Comparison of ENCODE assay signal across 31 cellular contexts in the genomic region with DNA sequence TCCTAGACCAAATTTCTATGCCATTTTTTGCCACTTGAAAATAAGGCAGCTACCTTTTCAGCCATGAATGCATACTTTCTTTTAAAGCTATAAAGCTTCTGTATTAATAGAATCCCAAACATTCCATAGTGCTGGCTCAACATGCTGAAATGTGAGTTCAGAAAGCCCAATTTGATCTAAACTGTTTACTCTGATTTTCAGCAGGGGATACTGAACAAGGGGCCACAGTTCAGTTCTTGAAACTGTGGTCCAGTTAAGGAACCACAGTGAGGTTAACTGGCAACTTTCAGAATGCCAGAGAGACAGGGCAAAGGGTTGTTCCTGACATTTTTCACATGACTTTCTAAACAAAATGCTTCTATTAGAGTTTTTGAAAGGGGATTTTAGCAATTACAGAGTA.
DNase-seq lines count a peak whose midpoint lies in the region; ATAC-seq and TF ChIP-seq lines count a peak whose summit lies in the region.
"Had no signal": no experiment of that assay in that cellular context is flagged by ENCODE, and none has a peak within 500 bp of the region (broad histone marks: within the 10 kb centered on the region; RNA-seq: fewer than 3 reads in every experiment).

No MANE protein-coding gene starts in this region.

- H3K27ac ChIP-seq in GM23338 (ENCODE audit: low read depth) (no peak overlapping the region), SK-N-SH (ENCODE audit: low read depth in 2 of 2, low read length in 1 of 2) (no peak overlapping the region; a peak in 1 of 4 replicates), lower lobe of right lung (no peak overlapping the region)
- H3K27ac ChIP-seq: BLaER1 treated with 17β-estradiol and CSF1 and Interleukin-3, amounts not matched to agents 10 nM and 100 nM; body of pancreas; Peyer's patch; right atrium auricular region; SJCRH30; upper lobe of right lung had no signal

- H3K9ac ChIP-seq in SK-N-SH, result no peak overlapping the region
- H3K9ac ChIP-seq: BLaER1 treated with 17β-estradiol and CSF1 and Interleukin-3, amounts not matched to agents 10 nM and 100 nM had no signal

- H3K4me1 Mint-ChIP-seq in GM23338 (no peaks in the 10 kb centered on the region), osteocyte (ENCODE audit: unreplicated experiment) (peaks cover 26% of the 10 kb centered on the region)
- H3K4me1 Mint-ChIP-seq: activated B cell treated with CpG ODN at 0.5 μM for 24 hours; activated CD8-positive, alpha-beta memory T cell treated with anti-CD3 and anti-CD28 coated beads, Interleukin-2, amount 10 ng/mL, durations not matched to agents 7 days and 5 days; immature natural killer cell had no signal

- H3K27me3 ChIP-seq in GM23338 (ENCODE audit: insufficient read depth) (no peaks in the 10 kb centered on the region), SK-N-SH (ENCODE audit: insufficient read depth) (no peaks in the 10 kb centered on the region), lower lobe of right lung (ENCODE audit: low read depth) (no peaks in the 10 kb centered on the region)
- H3K27me3 ChIP-seq: BLaER1 treated with 17β-estradiol and CSF1 and Interleukin-3, amounts not matched to agents 10 nM and 100 nM; body of pancreas; Peyer's patch; right atrium auricular region; SJCRH30; upper lobe of right lung had no signal

- POLR2A ChIA-PET in SK-N-SH (lab: Yijun Ruan, JAX), result no interaction called here

- CTCF ChIA-PET in SK-N-SH (lab: Yijun Ruan, JAX), result no interaction called here

- intact Hi-C loops in lower lobe of right lung (cut with DNase I), result no loop called here

- no peak for DNase-seq in GM23338 (ENCODE audit: low spot score)
- DNase-seq in SK-N-SH, result no peak
- peak; percentile 20 for DNase-seq in epidermal melanocyte (ENCODE audit: insufficient read length, low spot score)
- no peak for DNase-seq in osteocyte (ENCODE audit: extremely low spot score, unreplicated experiment)
- no peak for DNase-seq in lower lobe of right lung
- DNase-seq in GOT3 (lab: John Stamatoyannopoulos, UW), result no peak
- no peak for DNase-seq in DMS79 (lab: John Stamatoyannopoulos, UW)
- DNase-seq: activated B cell treated with CpG ODN at 0.5 μM for 24 hours; activated CD4-positive, alpha-beta T cell treated with anti-CD3 and anti-CD28 coated beads, Interleukin-2, amount 50 U/mL, for 1 hour; activated CD8-positive, alpha-beta memory T cell treated with anti-CD3 and anti-CD28 coated beads, Interleukin-2, amount 10 ng/mL, durations not matched to agents 7 days and 5 days; activated T-cell treated with anti-CD3 and anti-CD28 coated beads, Interleukin-2, amount 50 U/mL, for 48 hours; body of pancreas; DMS153; effector CD4-positive, alpha-beta T cell; H7; immature natural killer cell; left cardiac atrium; mammary epithelial cell; NCI-H2107; NCI-H446; NCI-H748 treated with DMSO at 0.1 percent for 48 hours; Peyer's patch; posterior cingulate gyrus; SJCRH30; stimulated activated CD4-positive, alpha-beta T cell treated with anti-CD3 and anti-CD28 coated beads, Interleukin-1b, Interleukin-23, amount 100 ng/mL, for 48 hours; stimulated activated naive CD4-positive, alpha-beta T cell treated with Interleukin-2 at 50 U/mL for 16 hours; upper lobe of right lung had no signal

- H2AFZ ChIP-seq in GM23338 (peak overlapping the region; percentile 23; the same call in 1 of the 2 replicates), SK-N-SH (ENCODE audit: low read depth) (peak overlapping the region; percentile 5; the same call in 1 of the 2 replicates)

- H4K20me1 ChIP-seq in GM23338 (replicated peaks; ENCODE audit: insufficient read depth) (no peaks in the 10 kb centered on the region), SK-N-SH (ENCODE audit: insufficient read depth) (no peaks in the 10 kb centered on the region)
- H4K20me1 ChIP-seq: BLaER1 treated with 17β-estradiol and CSF1 and Interleukin-3, amounts not matched to agents 10 nM and 100 nM had no signal

- no peak for TF ChIP-seq CTCF in GM23338 (conservative IDR thresholded peaks at IDR 0.05; ENCODE audit: low read depth in 2 of 2)
- no peak for TF ChIP-seq CTCF in SK-N-SH (IDR thresholded peaks at IDR 0.05)
- TF ChIP-seq CTCF in osteocyte (IDR thresholded peaks at IDR 0.05), result no peak
- TF ChIP-seq CTCF in lower lobe of right lung (IDR thresholded peaks at IDR 0.05), result no peak

- H3K79me2 ChIP-seq in GM23338 (replicated peaks; ENCODE audit: insufficient read depth), result no peaks in the 10 kb centered on the region
- H3K79me2 ChIP-seq in SK-N-SH (ENCODE audit: insufficient read depth), result no peaks in the 10 kb centered on the region

- H3K27ac Mint-ChIP-seq in GM23338, result no peak overlapping the region
- peak overlapping the region; percentile 46 for H3K27ac Mint-ChIP-seq in osteocyte (ENCODE audit: unreplicated experiment)
- H3K27ac Mint-ChIP-seq: activated B cell treated with CpG ODN at 0.5 μM for 24 hours; activated CD8-positive, alpha-beta memory T cell treated with anti-CD3 and anti-CD28 coated beads, Interleukin-2, amount 10 ng/mL, durations not matched to agents 7 days and 5 days; immature natural killer cell had no signal

- no peaks in the 10 kb centered on the region for H3K36me3 ChIP-seq in GM23338 (ENCODE audit: insufficient read depth)
- H3K36me3 ChIP-seq in SK-N-SH (replicated peaks in 1 of 2; ENCODE audit: control insufficient read depth in 1 of 2, insufficient read depth in 2 of 2, low read length in 1 of 2), result no peaks in the 10 kb centered on the region
- H3K36me3 ChIP-seq in lower lobe of right lung, result no peaks in the 10 kb centered on the region
- H3K36me3 ChIP-seq: BLaER1 treated with 17β-estradiol and CSF1 and Interleukin-3, amounts not matched to agents 10 nM and 100 nM; Peyer's patch; right atrium auricular region; SJCRH30; upper lobe of right lung had no signal

- no peak overlapping the region for H3K4me2 ChIP-seq in GM23338
- H3K4me2 ChIP-seq in SK-N-SH, result no peak overlapping the region
- H3K4me2 ChIP-seq: BLaER1 treated with 17β-estradiol and CSF1 and Interleukin-3, amounts not matched to agents 10 nM and 100 nM had no signal

- H3K4me1 ChIP-seq in GM23338 (ENCODE audit: insufficient read depth) (no peaks in the 10 kb centered on the region), SK-N-SH (ENCODE audit: control insufficient read depth in 1 of 2, insufficient read depth in 2 of 2, low read depth in 1 of 2, low read length in 1 of 2) (peaks cover 2 to 4% of the 10 kb centered on the region in 2 experiments; a peak in 2 of 4 replicates), lower lobe of right lung (no peaks in the 10 kb centered on the region)
- H3K4me1 ChIP-seq: BLaER1 treated with 17β-estradiol and CSF1 and Interleukin-3, amounts not matched to agents 10 nM and 100 nM; body of pancreas; Peyer's patch; right atrium auricular region; upper lobe of right lung had no signal

- H3K9me3 ChIP-seq in SK-N-SH (no peaks in the 10 kb centered on the region), lower lobe of right lung (no peaks in the 10 kb centered on the region)
- H3K9me3 ChIP-seq: BLaER1 treated with 17β-estradiol and CSF1 and Interleukin-3, amounts not matched to agents 10 nM and 100 nM; body of pancreas; Peyer's patch; right atrium auricular region; SJCRH30; upper lobe of right lung had no signal

- ATAC-seq in GM23338 (no peak), lower lobe of right lung (no peak), HG02610 (IDR thresholded peaks at IDR 0.05; ENCODE audit: unreplicated experiment) (no peak)
- ATAC-seq: activated CD8-positive, alpha-beta memory T cell treated with anti-CD3 and anti-CD28 coated beads, Interleukin-2, amount 10 ng/mL, durations not matched to agents 7 days and 5 days; body of pancreas; left cardiac atrium; upper lobe of right lung had no signal

- no peaks in the 10 kb centered on the region for H3K9me3 Mint-ChIP-seq in GM23338
- no peaks in the 10 kb centered on the region for H3K9me3 Mint-ChIP-seq in osteocyte (ENCODE audit: unreplicated experiment)
- H3K9me3 Mint-ChIP-seq: activated B cell treated with CpG ODN at 0.5 μM for 24 hours, neural crest cell had no signal

- no peaks in the 10 kb centered on the region for H3K27me3 Mint-ChIP-seq in GM23338 (ENCODE audit: insufficient read depth, low read depth, poor library complexity)
- no peaks in the 10 kb centered on the region for H3K27me3 Mint-ChIP-seq in osteocyte (ENCODE audit: unreplicated experiment)
- H3K27me3 Mint-ChIP-seq: activated B cell treated with CpG ODN at 0.5 μM for 24 hours; activated CD8-positive, alpha-beta memory T cell treated with anti-CD3 and anti-CD28 coated beads, Interleukin-2, amount 10 ng/mL, durations not matched to agents 7 days and 5 days had no signal

- H3K36me3 Mint-ChIP-seq in GM23338 (ENCODE audit: low read depth) (no peaks in the 10 kb centered on the region), osteocyte (ENCODE audit: unreplicated experiment) (no peaks in the 10 kb centered on the region)
- H3K36me3 Mint-ChIP-seq: activated CD8-positive, alpha-beta memory T cell treated with anti-CD3 and anti-CD28 coated beads, Interleukin-2, amount 10 ng/mL, durations not matched to agents 7 days and 5 days; immature natural killer cell had no signal

- H3K4me3 ChIP-seq in GM23338 (no peak overlapping the region), SK-N-SH (ENCODE audit: low read depth in 2 of 2, low read length in 1 of 2) (no peak overlapping the region), lower lobe of right lung (no peak overlapping the region)
- H3K4me3 ChIP-seq: BLaER1 treated with 17β-estradiol and CSF1 and Interleukin-3, amounts not matched to agents 10 nM and 100 nM; body of pancreas; Peyer's patch; right atrium auricular region; SJCRH30; upper lobe of right lung had no signal

- H3K9me2 ChIP-seq in GM23338 (ENCODE audit: insufficient read depth) (no peaks in the 10 kb centered on the region), SK-N-SH (no peaks in the 10 kb centered on the region)

- no peak for TF ChIP-seq RAD21 in SK-N-SH (IDR thresholded peaks at IDR 0.05; ENCODE audit: low read length)

- TF ChIP-seq EP300 in SK-N-SH (IDR thresholded peaks at IDR 0.05; ENCODE audit: borderline replicate concordance in 1 of 2, low read depth in 1 of 2, low read length in 1 of 2), result no peak

- H3F3A ChIP-seq in GM23338 (replicated peaks; ENCODE audit: low read depth), result no peaks in the 10 kb centered on the region
- H3F3A ChIP-seq in SK-N-SH (replicated peaks; ENCODE audit: insufficient read depth), result no peaks in the 10 kb centered on the region

- H3K4me3 Mint-ChIP-seq in GM23338 (no peak overlapping the region), osteocyte (ENCODE audit: unreplicated experiment) (no peak overlapping the region)
- H3K4me3 Mint-ChIP-seq: activated B cell treated with CpG ODN at 0.5 μM for 24 hours; activated CD8-positive, alpha-beta memory T cell treated with anti-CD3 and anti-CD28 coated beads, Interleukin-2, amount 10 ng/mL, durations not matched to agents 7 days and 5 days; immature natural killer cell; neural crest cell had no signal
